ENCODE assay signal across 20 cellular contexts in the genomic region with DNA sequence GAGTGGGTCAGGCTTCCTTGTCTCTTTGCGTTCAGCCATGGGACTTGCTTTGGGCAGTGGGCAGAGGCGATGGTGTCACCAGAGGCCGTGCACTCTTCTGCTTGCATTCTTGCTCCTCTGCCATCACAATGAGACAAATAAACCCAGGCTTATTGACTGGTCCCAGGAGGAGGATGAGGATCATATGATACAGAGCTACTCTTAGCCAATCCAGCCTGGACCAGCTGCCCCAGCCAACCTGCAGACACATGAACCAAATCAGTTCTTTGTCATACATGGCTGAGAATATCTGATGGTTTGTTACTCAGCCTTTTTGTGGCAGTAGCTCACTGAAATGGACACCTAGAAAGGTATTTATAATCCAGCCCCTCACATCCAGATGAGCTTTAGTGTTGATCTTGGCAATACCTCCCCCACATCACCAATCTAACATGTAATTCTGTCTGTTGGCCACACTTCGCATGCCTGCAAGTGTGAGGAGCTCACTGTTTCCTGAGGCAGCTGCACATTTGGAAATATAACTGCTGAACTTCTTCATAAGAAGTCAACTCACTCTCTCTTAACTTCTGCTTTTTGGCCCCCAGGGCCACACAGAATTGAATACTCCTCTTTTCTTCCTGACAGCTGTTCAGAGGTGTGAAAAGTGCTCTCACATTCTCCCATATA.
DNase-seq lines count a peak whose midpoint lies in the region; ATAC-seq, FAIRE-seq and TF ChIP-seq lines count a peak whose summit lies in the region.
"Had no signal": no experiment of that assay in that cellular context is flagged by ENCODE, and none has a peak within 500 bp of the region (broad histone marks: within the 10 kb centered on the region; RNA-seq: fewer than 3 reads in every experiment).

No MANE protein-coding gene starts in this region.

- TF ChIP-seq CTCF in liver (IDR thresholded peaks at IDR 0.05; ENCODE audit: low read depth, low read length, missing input control) (no peak), HepG2 (CRISPR knock-in tag; IDR thresholded peaks at IDR 0.05) (no peak), Caco-2 (IDR thresholded peaks at IDR 0.05; ENCODE audit: insufficient read depth in 1 of 2, low read depth in 1 of 2, low read length in 1 of 2, severe bottlenecking in 1 of 2, unreplicated experiment in 1 of 2) (no peak)

- intact Hi-C loops in HepG2 (cut with micrococcal nuclease; ENCODE audit: unreplicated experiment) (no loop called here), Caco-2 (cut with micrococcal nuclease; ENCODE audit: unreplicated experiment) (no loop called here)

- H3K27ac Mint-ChIP-seq in naive B cell (no peak overlapping the region), Caco-2 (ENCODE audit: unreplicated experiment) (no peak overlapping the region)
- H3K27ac Mint-ChIP-seq: activated T-helper 17 cell treated with anti-CD3 and anti-CD28 coated beads, Interleukin-2, amount 50 U/mL, for 72 hours; immature natural killer cell had no signal

- H3K36me3 ChIP-seq in liver (ENCODE audit: control insufficient read depth in 4 of 4, insufficient read depth in 3 of 4, low read depth in 1 of 4, low read length in 3 of 4) = no peaks in the 10 kb centered on the region
- no peaks in the 10 kb centered on the region for H3K36me3 ChIP-seq in HepG2 (replicated peaks in 1 of 2; ENCODE audit: control insufficient read depth in 1 of 2, insufficient read depth in 2 of 2, low read length in 2 of 2)
- H3K36me3 ChIP-seq in Caco-2 (ENCODE audit: control insufficient read depth, insufficient read depth, low read length) = no peaks in the 10 kb centered on the region
- H3K36me3 ChIP-seq: upper lobe of left lung had no signal

- H3K9me3 Mint-ChIP-seq in naive B cell (peaks cover 0 to 12% (median 6%) of the 10 kb centered on the region in 7 donors), Caco-2 (ENCODE audit: unreplicated experiment) (no peaks in the 10 kb centered on the region)
- H3K9me3 Mint-ChIP-seq: activated T-helper 17 cell treated with anti-CD3 and anti-CD28 coated beads, Interleukin-2, amount 50 U/mL, for 72 hours; immature natural killer cell had no signal

- TF ChIP-seq POLR2A in HepG2 (IDR thresholded peaks at IDR 0.05; ENCODE audit: insufficient read depth in 1 of 2, low read depth in 2 of 2, low read length in 2 of 2) = no peak

- H3K79me2 ChIP-seq in HepG2 (ENCODE audit: insufficient read depth, low read length) = no peaks in the 10 kb centered on the region

- BruUV-seq in HepG2 (replicated peaks; lab: Mats Ljungman, UMichigan) (no TSS peak), Caco-2 (replicated peaks; lab: Mats Ljungman, UMichigan) (no TSS peak)

- WGBS in liver = 64% methylated on average over 4 of the region's 4 CpGs
- WGBS in HepG2 (ENCODE audit: low lambda C conversion rate) = 91% methylated on average over 4 of the region's 4 CpGs

- CTCF ChIA-PET in HepG2 (lab: Yijun Ruan, JAX; ENCODE audit: low intra/inter-chr PET ratio, low total read pairs) (no interaction called here), Caco-2 (lab: Charles Lee) (no interaction called here)

- H3K36me3 Mint-ChIP-seq in naive B cell (no peaks in the 10 kb centered on the region), Caco-2 (ENCODE audit: insufficient read depth, unreplicated experiment) (no peaks in the 10 kb centered on the region)
- H3K36me3 Mint-ChIP-seq: immature natural killer cell had no signal

- FAIRE-seq in HepG2 (lab: Jason Lieb, UNC) = no peak

- peaks cover 0 to 3% (median 0%) of the 10 kb centered on the region in 4 donors for H3K9me3 ChIP-seq in liver (ENCODE audit: control insufficient read depth in 4 of 4, low read length in 3 of 4)
- H3K9me3 ChIP-seq in HepG2 (ENCODE audit: low read length) = peaks cover 4% of the 10 kb centered on the region; the same call in 1 of the 2 replicates
- peaks cover 13% of the 10 kb centered on the region for H3K9me3 ChIP-seq in Caco-2
- H3K9me3 ChIP-seq: upper lobe of left lung had no signal

- POLR2A ChIA-PET in HepG2 (lab: Yijun Ruan, JAX) (interaction anchor here (1.0 kb wide), 1 partner anchor 100 kb away, joined by 3 read pairs; no protein-coding TSS in a partner anchor), Caco-2 (lab: Charles Lee) (no interaction called here)

- ATAC-seq in HepG2 (no peak), naive B cell (ENCODE audit: low read depth in 2 of 2) (peak; percentile 55 to 56)
- ATAC-seq: activated T-helper 17 cell treated with anti-CD3 and anti-CD28 coated beads, Interleukin-2, amount 50 U/mL, for 72 hours; HCT116; PC-3 had no signal

- peaks cover 6 to 9% (median 8%) of the 10 kb centered on the region in 3 donors for H3K4me1 Mint-ChIP-seq in naive B cell
- no peaks in the 10 kb centered on the region for H3K4me1 Mint-ChIP-seq in Caco-2 (ENCODE audit: low read depth, unreplicated experiment)
- H3K4me1 Mint-ChIP-seq: activated T-helper 17 cell treated with anti-CD3 and anti-CD28 coated beads, Interleukin-2, amount 50 U/mL, for 72 hours; immature natural killer cell had no signal

- H3K4me3 ChIP-seq in liver (ENCODE audit: low read depth in 1 of 3, low read length in 3 of 3) = no peak overlapping the region
- no peak overlapping the region for H3K4me3 ChIP-seq in HepG2 (replicated peaks in 1 of 3; ENCODE audit: insufficient read depth in 1 of 3, low read depth in 2 of 3, low read length in 3 of 3)
- no peak overlapping the region for H3K4me3 ChIP-seq in Caco-2 (ENCODE audit: low read depth, low read length)
- H3K4me3 ChIP-seq: upper lobe of left lung had no signal

- H3K27me3 ChIP-seq in liver (ENCODE audit: control insufficient read depth in 4 of 4, insufficient read depth in 4 of 4, low read length in 3 of 4) (no peaks in the 10 kb centered on the region), HepG2 (ENCODE audit: control insufficient read depth in 1 of 2, insufficient read depth in 2 of 2, low read length in 2 of 2) (no peaks in the 10 kb centered on the region), Caco-2 (replicated peaks; ENCODE audit: control insufficient read depth, insufficient read depth, low read length) (no peaks in the 10 kb centered on the region)
- H3K27me3 ChIP-seq: upper lobe of left lung had no signal

- no peak overlapping the region for H3K9ac ChIP-seq in liver (ENCODE audit: low read depth in 1 of 2, low read length in 2 of 2)
- no peak overlapping the region for H3K9ac ChIP-seq in HepG2 (ENCODE audit: insufficient read depth, low read depth, low read length)

- H3K27ac ChIP-seq in liver (ENCODE audit: low read depth in 1 of 2, low read length in 2 of 2) (peak overlapping the region; percentile 1 to 11), HepG2 (ENCODE audit: extremely low read length, insufficient read depth, low read length) (no peak overlapping the region)
- H3K27ac ChIP-seq: upper lobe of left lung had no signal

- no peak overlapping the region for H3K4me2 ChIP-seq in HepG2 (ENCODE audit: low read depth, low read length)

- in situ Hi-C loops in HepG2 (cut with HindIII; ENCODE audit: extremely low pct_ligation_motif_present, low pct_unique_long_range_greater_than_20kb) = no loop called here

- no peak for TF ChIP-seq EP300 in HepG2 (IDR thresholded peaks at IDR 0.05; ENCODE audit: low read depth in 2 of 2, low read length in 2 of 2)
- TF ChIP-seq EP300 in HepG2 (CRISPR knock-in tag; IDR thresholded peaks at IDR 0.05; ENCODE audit: borderline replicate concordance) = no peak

- H3K4me3 Mint-ChIP-seq in naive B cell (no peak overlapping the region), Caco-2 (ENCODE audit: unreplicated experiment) (no peak overlapping the region)
- H3K4me3 Mint-ChIP-seq: activated T-helper 17 cell treated with anti-CD3 and anti-CD28 coated beads, Interleukin-2, amount 50 U/mL, for 72 hours; immature natural killer cell had no signal

- H3K27me3 Mint-ChIP-seq in naive B cell (peaks cover 0 to 7% (median 0%) of the 10 kb centered on the region in 3 donors), Caco-2 (ENCODE audit: insufficient read depth, unreplicated experiment) (no peaks in the 10 kb centered on the region)
- H3K27me3 Mint-ChIP-seq: activated T-helper 17 cell treated with anti-CD3 and anti-CD28 coated beads, Interleukin-2, amount 50 U/mL, for 72 hours had no signal

- no peaks in the 10 kb centered on the region for H4K20me1 ChIP-seq in HepG2 (ENCODE audit: insufficient read depth, low read length)

- DNase-seq in HepG2 (ENCODE audit: low spot score) (no peak), SKM-1 treated with dmso at 0.1 percent for 144 hours (lab: John Stamatoyannopoulos, UW; ENCODE audit: unreplicated experiment) (peak; percentile 86), naive B cell (no peak), OCI-M2 (lab: John Stamatoyannopoulos, UW; ENCODE audit: unreplicated experiment) (no peak), Caco-2 (no peak), SW 1271 (lab: John Stamatoyannopoulos, UW) (no peak), NCI-H1417 (lab: John Stamatoyannopoulos, UW) (no peak)
- DNase-seq: activated CD8-positive, alpha-beta memory T cell treated with anti-CD3 and anti-CD28 coated beads for 24 hours; amniotic stem cell; COR-L47; immature natural killer cell; NCI-H1092 treated with DMSO at 0.1 percent for 48 hours; NCI-H226; nucleus accumbens; PC-3; stimulated activated CD4-positive, alpha-beta T cell treated with anti-CD3 and anti-CD28 coated beads, Interleukin-4, amount 100 ng/mL, for 24 hours; upper lobe of left lung had no signal

- H3K4me1 ChIP-seq in liver (ENCODE audit: control insufficient read depth in 4 of 4, insufficient read depth in 4 of 4, low read length in 3 of 4) (peaks cover 8 to 39% (median 34%) of the 10 kb centered on the region in 4 donors), HepG2 (ENCODE audit: insufficient read depth, low read length) (peaks cover 63% of the 10 kb centered on the region), Caco-2 (peaks cover 14% of the 10 kb centered on the region)
- H3K4me1 ChIP-seq: upper lobe of left lung had no signal

- TF ChIP-seq RAD21 in liver (IDR thresholded peaks at IDR 0.05) (no peak), HepG2 (CRISPR knock-in tag; IDR thresholded peaks at IDR 0.05) (no peak)

- H2AFZ ChIP-seq in HepG2 (ENCODE audit: low read length) = no peak overlapping the region

TF ChIP-seq in liver, 16 proteins besides CTCF, POLR2A, EP300 and RAD21 (continues in another document):
- TF ChIP-seq RXRA (IDR thresholded peaks at IDR 0.05) (no peak), SP1 (IDR thresholded peaks at IDR 0.05) (no peak), GABPA (IDR thresholded peaks at IDR 0.05 in 1 of 2, conservative IDR thresholded peaks at IDR 0.05 in 1 of 2) (no peak)

TF ChIP-seq in HepG2, 621 proteins besides CTCF, POLR2A, EP300 and RAD21:
- no peak for TF ChIP-seq EZH2 (conservative IDR thresholded peaks at IDR 0.05; ENCODE audit: low read depth, low read length)
